Comparison of ENCODE assay signal across 31 cellular contexts in genomic region chr7:50672045-50672444, GRCh38.
"Had no signal": no experiment of that assay in that cellular context is flagged by ENCODE, and none has a peak within 500 bp of the region (broad histone marks: within the 10 kb centered on the region; RNA-seq: fewer than 3 reads in every experiment).

No MANE protein-coding gene starts in this region.

- H3K4me1 ChIP-seq: SJCRH30 had no signal

- H3K27me3 Mint-ChIP-seq: activated CD4-positive, alpha-beta memory T cell treated with anti-CD3 and anti-CD28 coated beads for 36 hours had no signal

- H3K36me3 ChIP-seq: SJCRH30 had no signal

- H3K27ac Mint-ChIP-seq: activated B cell treated with CpG ODN at 0.5 μM for 24 hours; activated CD4-positive, alpha-beta memory T cell treated with anti-CD3 and anti-CD28 coated beads for 36 hours; activated naive CD4-positive, alpha-beta T cell treated with anti-CD3 and anti-CD28 coated beads for 36 hours; activated naive CD4-positive, alpha-beta T cell treated with anti-CD3 and anti-CD28 coated beads, Interleukin-2, amount 50 U/mL, for 72 hours; activated T-helper 1 cell treated with anti-CD3 and anti-CD28 coated beads, Interleukin-12 subunit alpha, Interleukin-12 subunit beta, Interleukin-2, Interleukin-4 antibody, amounts not matched to agents 30 ng/mL and 10 ng/mL and 1 ng/mL, durations not matched to agents 14 hours and 24 hours and 36 hours; T-helper 1 cell treated with Interleukin-12 subunit alpha and Interleukin-12 subunit beta and Interleukin-4 antibody, amounts not matched to agents 30 μg/mL and 1 μg/mL, for 36 hours; T-helper 2 cell treated with Interferon-gamma antibody and Interleukin-4, amounts not matched to agents 5 μg/mL and 100 μg/mL, for 36 hours had no signal

- DNase-seq: activated B cell treated with CpG ODN at 0.5 μM for 24 hours; activated CD4-positive, alpha-beta memory T cell treated with anti-CD3 and anti-CD28 coated beads for 36 hours; activated CD4-positive, alpha-beta T cell treated with anti-CD3 and anti-CD28 coated beads for 4 hours; activated CD4-positive, alpha-beta T cell treated with anti-CD3 and anti-CD28 coated beads, Interleukin-2, amount 50 U/mL, for 1 hour; activated CD4-positive, CD25-positive, alpha-beta regulatory T cell treated with anti-CD3 and anti-CD28 coated beads, Interleukin-2, amount 50 U/mL, for 72 hours; activated CD8-positive, alpha-beta memory T cell treated with anti-CD3 and anti-CD28 coated beads, Interleukin-2, amount 50 U/mL, for 4 hours; activated gamma-delta T cell treated with Interleukin-2 at 50 U/mL for 16 hours; activated naive CD4-positive, alpha-beta T cell treated with anti-CD3 and anti-CD28 coated beads for 36 hours; activated T-cell treated with anti-CD3 and anti-CD28 coated beads for 4 hours; activated T-cell treated with anti-CD3 and anti-CD28 coated beads, Interleukin-2, amount 50 U/mL, for 4 hours; adrenal gland; body of pancreas; Kasumi-1; KG1; MG63; NCI-H1048; NCI-H1105 treated with DMSO at 0.1 percent for 48 hours; NCI-H1436; NCI-H1694; NCI-H1930; NCI-H2081 treated with DMSO at 0.1 percent for 48 hours; NCI-H226; NCI-H524 treated with DMSO at 0.1 percent for 48 hours; SHP77; SJCRH30 had no signal

- ATAC-seq: activated naive CD4-positive, alpha-beta T cell treated with anti-CD3 and anti-CD28 coated beads, Interleukin-2, amount 50 U/mL, for 72 hours; activated T-cell treated with anti-CD3 and anti-CD28 coated beads, Interleukin-2, amount 50 U/mL, for 4 hours; body of pancreas; Panc1 had no signal

- H3K4me3 Mint-ChIP-seq: activated B cell treated with CpG ODN at 0.5 μM for 24 hours; activated CD4-positive, alpha-beta memory T cell treated with anti-CD3 and anti-CD28 coated beads for 36 hours; activated naive CD4-positive, alpha-beta T cell treated with anti-CD3 and anti-CD28 coated beads for 36 hours; activated T-cell treated with anti-CD3 and anti-CD28 coated beads, Interleukin-2, amount 50 U/mL, for 4 hours; activated T-helper 1 cell treated with anti-CD3 and anti-CD28 coated beads, Interleukin-12 subunit alpha, Interleukin-12 subunit beta, Interleukin-2, Interleukin-4 antibody, amounts not matched to agents 30 ng/mL and 10 ng/mL and 1 ng/mL, durations not matched to agents 14 hours and 24 hours and 36 hours; T-helper 1 cell treated with Interleukin-12 subunit alpha and Interleukin-12 subunit beta and Interleukin-4 antibody, amounts not matched to agents 30 μg/mL and 1 μg/mL, for 36 hours; T-helper 2 cell treated with Interferon-gamma antibody and Interleukin-4, amounts not matched to agents 5 μg/mL and 100 μg/mL, for 36 hours had no signal

- H3K9me3 Mint-ChIP-seq: activated B cell treated with CpG ODN at 0.5 μM for 24 hours; activated CD4-positive, alpha-beta memory T cell treated with anti-CD3 and anti-CD28 coated beads for 36 hours; activated naive CD4-positive, alpha-beta T cell treated with anti-CD3 and anti-CD28 coated beads for 36 hours; activated naive CD4-positive, alpha-beta T cell treated with anti-CD3 and anti-CD28 coated beads, Interleukin-2, amount 50 U/mL, for 72 hours; activated T-cell treated with anti-CD3 and anti-CD28 coated beads, Interleukin-2, amount 50 U/mL, for 4 hours; activated T-helper 1 cell treated with anti-CD3 and anti-CD28 coated beads, Interleukin-12 subunit alpha, Interleukin-12 subunit beta, Interleukin-2, Interleukin-4 antibody, amounts not matched to agents 30 ng/mL and 10 ng/mL and 1 ng/mL, durations not matched to agents 14 hours and 24 hours and 36 hours; T-helper 1 cell treated with Interleukin-12 subunit alpha and Interleukin-12 subunit beta and Interleukin-4 antibody, amounts not matched to agents 30 μg/mL and 1 μg/mL, for 36 hours; T-helper 2 cell treated with Interferon-gamma antibody and Interleukin-4, amounts not matched to agents 5 μg/mL and 100 μg/mL, for 36 hours had no signal

- H3K27ac ChIP-seq: adrenal gland, SJCRH30, SK-N-MC had no signal

- H3K4me3 ChIP-seq: adrenal gland, body of pancreas, MG63, SJCRH30, SK-N-MC had no signal

- H3K4me1 Mint-ChIP-seq: activated B cell treated with CpG ODN at 0.5 μM for 24 hours had no signal

- H3K36me3 Mint-ChIP-seq: activated naive CD4-positive, alpha-beta T cell treated with anti-CD3 and anti-CD28 coated beads, Interleukin-2, amount 50 U/mL, for 72 hours had no signal

- H3K9me3 ChIP-seq: adrenal gland, body of pancreas, MG63, SJCRH30 had no signal

- H3K27me3 ChIP-seq: adrenal gland, body of pancreas, MG63 had no signal
